23 cellular contexts compared by ENCODE assay signal in genomic region chr3:47339951-47340350, GRCh38.
"Had no signal": no experiment of that assay in that cellular context is flagged by ENCODE, and none has a peak within 500 bp of the region (broad histone marks: within the 10 kb centered on the region; RNA-seq: fewer than 3 reads in every experiment).

No MANE protein-coding gene starts in this region.

- H3K27me3 Mint-ChIP-seq: activated B cell treated with CpG ODN at 0.5 μM for 24 hours, progenitor cell of endocrine pancreas had no signal

- DNase-seq: activated B cell treated with CpG ODN at 0.5 μM for 24 hours; activated CD4-positive, alpha-beta T cell treated with anti-CD3 and anti-CD28 coated beads, Interleukin-2, amount 50 U/mL, for 4 hours; activated CD8-positive, alpha-beta memory T cell treated with anti-CD3 and anti-CD28 coated beads for 24 hours; activated gamma-delta T cell treated with Interleukin-2 at 50 U/mL for 16 hours; anterior cingulate cortex; dermis blood vessel endothelial cell; effector CD4-positive, alpha-beta T cell; esophagus squamous epithelium; foreskin melanocyte; left ventricle myocardium inferior; mucosa of descending colon; nephron progenitor cell; ovary; stimulated activated CD4-positive, alpha-beta T cell treated with anti-CD3 and anti-CD28 coated beads, Interleukin-15, amount 100 ng/mL, for 24 hours; stimulated activated CD4-positive, alpha-beta T cell treated with anti-CD3 and anti-CD28 coated beads, Interleukin-2, amount 100 ng/mL, for 24 hours; stimulated activated naive CD4-positive, alpha-beta T cell treated with Interleukin-2 at 50 U/mL for 16 hours had no signal

- H3K27ac Mint-ChIP-seq: activated B cell treated with CpG ODN at 0.5 μM for 24 hours; nephron progenitor cell; progenitor cell of endocrine pancreas; T-helper 2 cell treated with Interferon-gamma antibody and Interleukin-4, amounts not matched to agents 5 μg/mL and 100 μg/mL, for 36 hours had no signal

- H3K4me1 ChIP-seq: esophagus squamous epithelium, left ventricle myocardium inferior, tibial nerve had no signal

- H3K4me3 ChIP-seq: esophagus squamous epithelium, left ventricle myocardium inferior, lung, mucosa of descending colon, ovary, tibial nerve had no signal

- ATAC-seq: activated naive CD4-positive, alpha-beta T cell treated with anti-CD3 and anti-CD28 coated beads, Interleukin-2, amount 50 U/mL, for 72 hours; mucosa of descending colon; sciatic nerve had no signal

- H3K9me3 Mint-ChIP-seq: activated B cell treated with CpG ODN at 0.5 μM for 24 hours; activated naive CD4-positive, alpha-beta T cell treated with anti-CD3 and anti-CD28 coated beads, Interleukin-2, amount 50 U/mL, for 72 hours; nephron progenitor cell; T-helper 2 cell treated with Interferon-gamma antibody and Interleukin-4, amounts not matched to agents 5 μg/mL and 100 μg/mL, for 36 hours had no signal

- H3K36me3 ChIP-seq: ovary had no signal

- H3K27me3 ChIP-seq: esophagus squamous epithelium, ovary, tibial nerve had no signal

- H3K4me3 Mint-ChIP-seq: activated B cell treated with CpG ODN at 0.5 μM for 24 hours; nephron progenitor cell; T-helper 2 cell treated with Interferon-gamma antibody and Interleukin-4, amounts not matched to agents 5 μg/mL and 100 μg/mL, for 36 hours had no signal

- H3K27ac ChIP-seq: epithelial cell of prostate, esophagus squamous epithelium, left ventricle myocardium inferior, ovary, tibial nerve had no signal

- H3K4me1 Mint-ChIP-seq: nephron progenitor cell had no signal

- H3K9me3 ChIP-seq: esophagus squamous epithelium, left ventricle myocardium inferior, mucosa of descending colon, ovary, tibial nerve had no signal
